Comparison of ENCODE assay signal across 1 cellular context in the genomic region with DNA sequence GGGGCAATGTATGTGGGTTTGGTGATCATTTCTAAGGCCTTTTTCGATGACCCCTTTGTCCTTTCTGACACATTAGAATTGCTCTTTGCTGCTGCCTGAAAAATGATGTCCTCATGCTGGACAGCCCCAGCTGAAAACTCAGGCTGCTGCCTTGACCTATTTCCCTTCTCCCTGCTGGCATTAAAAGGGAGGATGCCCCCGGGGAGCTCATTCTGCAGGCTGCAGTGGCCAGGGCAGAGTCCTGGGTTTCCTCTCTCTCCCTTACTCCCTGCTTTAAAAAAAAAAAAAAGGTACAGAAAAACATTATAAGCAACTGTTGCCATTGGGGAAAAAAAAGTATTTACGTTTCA.
TF ChIP-seq lines count a peak whose summit lies in the region.

No MANE protein-coding gene starts in this region.

TF ChIP-seq in IMR-90, 13 proteins besides CTCF, POLR2A, EP300 and RAD21:
- TF ChIP-seq FOS (IDR thresholded peaks at IDR 0.05; ENCODE audit: low read depth, low read length) (no peak), CEBPB (IDR thresholded peaks at IDR 0.05; ENCODE audit: low read depth, low read length) (no peak), MAFK (IDR thresholded peaks at IDR 0.05; ENCODE audit: low read depth, low read length) (no peak), MXI1 (IDR thresholded peaks at IDR 0.05; ENCODE audit: borderline replicate concordance, low read depth, low read length) (no peak), RFX5 (IDR thresholded peaks at IDR 0.05; ENCODE audit: low read depth, low read length) (no peak), BHLHE40 (IDR thresholded peaks at IDR 0.05; ENCODE audit: low read depth, low read length) (no peak), CHD1 (IDR thresholded peaks at IDR 0.05; ENCODE audit: low read depth, low read length) (no peak), NFE2L2 (IDR thresholded peaks at IDR 0.05; ENCODE audit: low read depth, low read length) (no peak), MAZ (IDR thresholded peaks at IDR 0.05; ENCODE audit: borderline replicate concordance, low read depth, low read length) (no peak), SMC3 (IDR thresholded peaks at IDR 0.05; ENCODE audit: low read depth, low read length) (no peak), RCOR1 (IDR thresholded peaks at IDR 0.05; ENCODE audit: insufficient replicate concordance, low read length) (no peak)
- TF ChIP-seq, protein P1, sequence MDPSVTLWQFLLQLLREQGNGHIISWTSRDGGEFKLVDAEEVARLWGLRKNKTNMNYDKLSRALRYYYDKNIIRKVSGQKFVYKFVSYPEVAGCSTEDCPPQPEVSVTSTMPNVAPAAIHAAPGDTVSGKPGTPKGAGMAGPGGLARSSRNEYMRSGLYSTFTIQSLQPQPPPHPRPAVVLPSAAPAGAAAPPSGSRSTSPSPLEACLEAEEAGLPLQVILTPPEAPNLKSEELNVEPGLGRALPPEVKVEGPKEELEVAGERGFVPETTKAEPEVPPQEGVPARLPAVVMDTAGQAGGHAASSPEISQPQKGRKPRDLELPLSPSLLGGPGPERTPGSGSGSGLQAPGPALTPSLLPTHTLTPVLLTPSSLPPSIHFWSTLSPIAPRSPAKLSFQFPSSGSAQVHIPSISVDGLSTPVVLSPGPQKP (IDR thresholded peaks at IDR 0.05; ENCODE audit: borderline replicate concordance, low read depth, low read length): no peak
- TF ChIP-seq, protein P2, sequence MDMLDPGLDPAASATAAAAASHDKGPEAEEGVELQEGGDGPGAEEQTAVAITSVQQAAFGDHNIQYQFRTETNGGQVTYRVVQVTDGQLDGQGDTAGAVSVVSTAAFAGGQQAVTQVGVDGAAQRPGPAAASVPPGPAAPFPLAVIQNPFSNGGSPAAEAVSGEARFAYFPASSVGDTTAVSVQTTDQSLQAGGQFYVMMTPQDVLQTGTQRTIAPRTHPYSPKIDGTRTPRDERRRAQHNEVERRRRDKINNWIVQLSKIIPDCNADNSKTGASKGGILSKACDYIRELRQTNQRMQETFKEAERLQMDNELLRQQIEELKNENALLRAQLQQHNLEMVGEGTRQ (IDR thresholded peaks at IDR 0.05; ENCODE audit: low read depth, low read length): no peak
TF ChIP-seq in IMR-90: peak in this region for 0.
